ENCODE assay signal across 22 cellular contexts in the genomic region with DNA sequence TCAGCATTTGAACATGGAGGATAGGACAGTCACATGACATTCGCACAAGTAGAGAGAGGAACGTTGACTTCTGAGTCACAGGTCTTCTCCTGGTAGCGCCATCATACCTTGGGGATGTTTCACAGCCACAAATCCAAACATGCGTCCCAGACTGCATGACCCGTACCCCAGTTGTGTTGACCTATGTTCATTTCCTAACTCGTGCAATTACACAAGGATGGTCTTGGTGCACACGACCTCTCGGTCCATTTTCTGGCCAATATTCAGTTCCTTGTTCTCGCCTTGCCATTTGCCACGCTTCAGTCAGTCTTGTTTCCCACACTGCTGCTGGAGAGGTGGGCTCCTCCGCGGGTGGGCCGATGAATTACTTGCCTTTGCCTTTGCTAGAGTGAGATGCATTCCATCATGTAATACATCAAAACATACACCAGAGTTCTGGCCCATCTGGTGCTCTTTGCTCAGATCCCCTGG.
DNase-seq lines count a peak whose midpoint lies in the region; ATAC-seq, FAIRE-seq and TF ChIP-seq lines count a peak whose summit lies in the region.
"Had no signal": no experiment of that assay in that cellular context is flagged by ENCODE, and none has a peak within 500 bp of the region (broad histone marks: within the 10 kb centered on the region; RNA-seq: fewer than 3 reads in every experiment).

No MANE protein-coding gene starts in this region.

- H3K4me1 ChIP-seq in mucosa of rectum (ENCODE audit: control insufficient read depth in 2 of 2, insufficient read depth in 2 of 2, low read length in 2 of 2) (peaks cover 0 to 3% of the 10 kb centered on the region in 2 donors), stomach smooth muscle (ENCODE audit: control insufficient read depth, insufficient read depth, low read length) (peaks cover 62% of the 10 kb centered on the region)

- no peak overlapping the region for H3K4me3 Mint-ChIP-seq in chondrocyte (ENCODE audit: unreplicated experiment)
- H3K4me3 Mint-ChIP-seq: activated CD4-positive, alpha-beta T cell treated with anti-CD3 and anti-CD28 coated beads, Interleukin-2, amount 10 ng/mL, durations not matched to agents 7 days and 5 days; B cell had no signal

- H3K27me3 Mint-ChIP-seq in chondrocyte (ENCODE audit: low read depth) = no peaks in the 10 kb centered on the region

- H3K9ac ChIP-seq in mucosa of rectum (ENCODE audit: low read depth in 1 of 2, low read length in 2 of 2) (no peak overlapping the region), stomach smooth muscle (ENCODE audit: low read length in 2 of 2) (no peak overlapping the region)

- H3K4me3 ChIP-seq in mucosa of rectum (ENCODE audit: low read length in 2 of 2) = no peak overlapping the region
- H3K4me3 ChIP-seq in stomach smooth muscle (ENCODE audit: low read length in 2 of 2) = no peak overlapping the region
- H3K4me3 ChIP-seq: hepatocyte had no signal

- H3K9me3 ChIP-seq in mucosa of rectum (ENCODE audit: control insufficient read depth in 2 of 2, low read length in 2 of 2) = no peaks in the 10 kb centered on the region
- H3K9me3 ChIP-seq in stomach smooth muscle (ENCODE audit: control insufficient read depth in 2 of 2, low read length in 2 of 2) = no peaks in the 10 kb centered on the region

- no peaks in the 10 kb centered on the region for H3K27me3 ChIP-seq in mucosa of rectum (ENCODE audit: control insufficient read depth in 2 of 2, insufficient read depth in 2 of 2, low read length in 2 of 2)
- no peaks in the 10 kb centered on the region for H3K27me3 ChIP-seq in stomach smooth muscle (ENCODE audit: control insufficient read depth in 1 of 2, insufficient read depth in 2 of 2, low read length in 2 of 2)
- H3K27me3 ChIP-seq: hepatocyte had no signal

- no peaks in the 10 kb centered on the region for H3K9me3 Mint-ChIP-seq in chondrocyte (ENCODE audit: low read depth)

- H3K36me3 Mint-ChIP-seq in chondrocyte (ENCODE audit: low read depth) = peaks cover 22% of the 10 kb centered on the region

- TF ChIP-seq CTCF in chondrocyte (IDR thresholded peaks at IDR 0.05) = no peak

- DNase-seq in M059J (ENCODE audit: low read depth) = peak; percentile 82
- DNase-seq in chondrocyte (ENCODE audit: low spot score) = no peak
- DNase-seq in GM12892 (ENCODE audit: insufficient read length) = no peak
- no peak for DNase-seq in stimulated activated CD4-positive, alpha-beta T cell treated with anti-CD3 and anti-CD28 coated beads, Interleukin-4, amount 100 ng/mL, for 24 hours
- DNase-seq: activated CD4-positive, alpha-beta T cell treated with anti-CD3 and anti-CD28 coated beads, Interleukin-2, amount 10 ng/mL, durations not matched to agents 7 days and 5 days; activated CD8-positive, alpha-beta memory T cell treated with anti-CD3 and anti-CD28 coated beads, Interleukin-2, amount 50 U/mL, for 48 hours; activated gamma-delta T cell treated with Interleukin-2 at 50 U/mL for 16 hours; anterior cingulate cortex; dermis blood vessel endothelial cell; erythroblast; KG1; NCI-H1417 treated with DMSO at 0.1 percent for 48 hours; stimulated activated CD4-positive, alpha-beta T cell treated with anti-CD3 and anti-CD28 coated beads, Interleukin-4, amount 100 ng/mL, for 1 hour had no signal

- peak overlapping the region; percentile 6 to 25 for H3K27ac ChIP-seq in mucosa of rectum (ENCODE audit: low read depth in 2 of 2, low read length in 2 of 2)
- peak overlapping the region; percentile 98 for H3K27ac ChIP-seq in stomach smooth muscle (ENCODE audit: low read length)

- H3K4me1 Mint-ChIP-seq in chondrocyte (ENCODE audit: low read depth) = peaks cover 100% of the 10 kb centered on the region
- H3K4me1 Mint-ChIP-seq: activated CD4-positive, alpha-beta T cell treated with anti-CD3 and anti-CD28 coated beads, Interleukin-2, amount 10 ng/mL, durations not matched to agents 7 days and 5 days; B cell had no signal

- ATAC-seq in GM18502 (IDR thresholded peaks at IDR 0.05; ENCODE audit: poor library complexity, unreplicated experiment) (no peak), HG03139 (IDR thresholded peaks at IDR 0.05; ENCODE audit: unreplicated experiment) (no peak)
- ATAC-seq: sciatic nerve had no signal

- H3K36me3 ChIP-seq in mucosa of rectum (ENCODE audit: control insufficient read depth in 2 of 2, insufficient read depth in 2 of 2, low read length in 2 of 2) = no peaks in the 10 kb centered on the region
- peaks cover under 1 to 4% of the 10 kb centered on the region in 2 donors for H3K36me3 ChIP-seq in stomach smooth muscle (ENCODE audit: control insufficient read depth in 2 of 2, insufficient read depth in 2 of 2, low read length in 2 of 2)

- peak overlapping the region; percentile 98 for H3K27ac Mint-ChIP-seq in chondrocyte (ENCODE audit: unreplicated experiment)
- H3K27ac Mint-ChIP-seq: activated CD4-positive, alpha-beta T cell treated with anti-CD3 and anti-CD28 coated beads, Interleukin-2, amount 10 ng/mL, durations not matched to agents 7 days and 5 days; B cell had no signal

- no peak for FAIRE-seq in GM12892 (lab: Jason Lieb, UNC)
- FAIRE-seq: keratinocyte, TTC549 had no signal

- no peak for TF ChIP-seq POLR2A in GM12892 (IDR thresholded peaks at IDR 0.05; ENCODE audit: low read depth, low read length)
